ENCODE assay signal across 1 cellular context in genomic region chr3:99902091-99902490, GRCh38.
TF ChIP-seq lines count a peak whose summit lies in the region.

No MANE protein-coding gene starts in this region.

TF ChIP-seq in SK-N-SH, 30 proteins besides CTCF, POLR2A, EP300 and RAD21 (continued from another document):
- no peak for TF ChIP-seq FOXM1 (IDR thresholded peaks at IDR 0.05; ENCODE audit: low read depth)
- TF ChIP-seq ELF1 (IDR thresholded peaks at IDR 0.05), result no peak
- no peak for TF ChIP-seq YY1 (IDR thresholded peaks at IDR 0.05; ENCODE audit: low read depth)
- no peak for TF ChIP-seq USF2 (IDR thresholded peaks at IDR 0.05; ENCODE audit: borderline replicate concordance, low read depth, low read length)
- no peak for TF ChIP-seq GABPA (IDR thresholded peaks at IDR 0.05; ENCODE audit: low read depth)
- TF ChIP-seq IRF3 (IDR thresholded peaks at IDR 0.05; ENCODE audit: low read depth, low read length), result no peak
- no peak for TF ChIP-seq ZBTB33 (IDR thresholded peaks at IDR 0.05; ENCODE audit: borderline replicate concordance, low read depth)
